In genomic region chr16:3769942-3770341, GRCh38 we compare ENCODE assay signal across 32 cellular contexts.
"Had no signal": no experiment of that assay in that cellular context is flagged by ENCODE, and none has a peak within 500 bp of the region (broad histone marks: within the 10 kb centered on the region; RNA-seq: fewer than 3 reads in every experiment).

No MANE protein-coding gene starts in this region.

- DNase-seq: activated CD4-positive, alpha-beta memory T cell treated with anti-CD3 and anti-CD28 coated beads for 36 hours; activated CD4-positive, alpha-beta T cell treated with anti-CD3 and anti-CD28 coated beads for 36 hours; activated CD4-positive, alpha-beta T cell treated with anti-CD3 and anti-CD28 coated beads, Interleukin-2, amount 10 ng/mL, durations not matched to agents 24 days and 14 days; activated CD4-positive, CD25-positive, alpha-beta regulatory T cell; activated CD4-positive, CD25-positive, alpha-beta regulatory T cell treated with anti-CD3 and anti-CD28 coated beads, Interleukin-2, amount 50 U/mL, for 72 hours; activated CD8-positive, alpha-beta memory T cell treated with anti-CD3 and anti-CD28 coated beads, Interleukin-2, amount 10 ng/mL, durations not matched to agents 7 days and 5 days; activated CD8-positive, alpha-beta memory T cell treated with anti-CD3 and anti-CD28 coated beads, Interleukin-2, amount 50 U/mL, for 4 hours; activated CD8-positive, alpha-beta T cell treated with anti-CD3 and anti-CD28 coated beads, Interleukin-2, amount 10 ng/mL, durations not matched to agents 7 days and 5 days; activated gamma-delta T cell treated with Interleukin-2 at 50 U/mL for 16 hours; activated naive CD4-positive, alpha-beta T cell treated with Interleukin-2 at 50 U/mL for 16 hours; activated naive CD8-positive, alpha-beta T cell treated with anti-CD3 and anti-CD28 coated beads for 36 hours; activated naive CD8-positive, alpha-beta T cell treated with anti-CD3 and anti-CD28 coated beads, Interleukin-2, amount 50 U/mL, for 24 hours; activated T-cell treated with anti-CD3 and anti-CD28 coated beads, Interleukin-2, amount 50 U/mL, for 1 hour; activated T-cell treated with anti-CD3 and anti-CD28 coated beads, Interleukin-2, amount 50 U/mL, for 48 hours; amygdala; aorta; central memory CD4-positive, alpha-beta T cell; cerebellar nuclear complex; effector memory CD4-positive, alpha-beta T cell; erythroblast; foreskin keratinocyte; gastrocnemius medialis; SW 1271; T-cell; T1000 had no signal

- H3K4me3 Mint-ChIP-seq: activated CD4-positive, alpha-beta memory T cell treated with anti-CD3 and anti-CD28 coated beads for 36 hours; activated CD4-positive, alpha-beta T cell treated with anti-CD3 and anti-CD28 coated beads for 36 hours; activated CD4-positive, alpha-beta T cell treated with anti-CD3 and anti-CD28 coated beads, Interleukin-2, amount 10 ng/mL, durations not matched to agents 24 days and 14 days; activated CD8-positive, alpha-beta memory T cell treated with anti-CD3 and anti-CD28 coated beads, Interleukin-2, amount 10 ng/mL, durations not matched to agents 7 days and 5 days; activated CD8-positive, alpha-beta T cell treated with anti-CD3 and anti-CD28 coated beads, Interleukin-2, amount 10 ng/mL, durations not matched to agents 7 days and 5 days; activated naive CD4-positive, alpha-beta T cell treated with anti-CD3 and anti-CD28 coated beads, Interleukin-2, amount 50 U/mL, for 24 hours; activated naive CD8-positive, alpha-beta T cell treated with anti-CD3 and anti-CD28 coated beads for 36 hours; activated naive CD8-positive, alpha-beta T cell treated with anti-CD3 and anti-CD28 coated beads, Interleukin-2, amount 50 U/mL, for 24 hours; activated T-helper 1 cell treated with anti-CD3 and anti-CD28 coated beads, Interleukin-12 subunit alpha, Interleukin-12 subunit beta, Interleukin-2, Interleukin-4 antibody, amounts not matched to agents 30 ng/mL and 10 ng/mL and 1 ng/mL, durations not matched to agents 14 hours and 24 hours and 36 hours; brain; dendritic cell treated with granulocyte-macrophage colony-stimulating factor and Interleukin-4, amounts not matched to agents 40 ng/mL and 50 ng/mL, for 4 days; T-cell; T-helper 1 cell treated with Interleukin-12 subunit alpha and Interleukin-12 subunit beta and Interleukin-4 antibody, amounts not matched to agents 30 μg/mL and 1 μg/mL, for 36 hours; T-helper 2 cell treated with Interferon-gamma antibody and Interleukin-4, amounts not matched to agents 5 μg/mL and 100 μg/mL, for 36 hours had no signal

- H3K27me3 Mint-ChIP-seq: activated CD4-positive, alpha-beta memory T cell treated with anti-CD3 and anti-CD28 coated beads for 36 hours; activated CD4-positive, alpha-beta T cell treated with anti-CD3 and anti-CD28 coated beads for 36 hours; activated CD4-positive, alpha-beta T cell treated with anti-CD3 and anti-CD28 coated beads, Interleukin-2, amount 10 ng/mL, durations not matched to agents 24 days and 14 days; activated CD8-positive, alpha-beta memory T cell treated with anti-CD3 and anti-CD28 coated beads, Interleukin-2, amount 10 ng/mL, durations not matched to agents 7 days and 5 days; activated naive CD4-positive, alpha-beta T cell treated with anti-CD3 and anti-CD28 coated beads, Interleukin-2, amount 50 U/mL, for 24 hours; activated naive CD8-positive, alpha-beta T cell treated with anti-CD3 and anti-CD28 coated beads for 36 hours; activated naive CD8-positive, alpha-beta T cell treated with anti-CD3 and anti-CD28 coated beads, Interleukin-2, amount 50 U/mL, for 24 hours; brain; dendritic cell treated with granulocyte-macrophage colony-stimulating factor and Interleukin-4, amounts not matched to agents 40 ng/mL and 50 ng/mL, for 4 days; T-cell had no signal

- H3K4me1 Mint-ChIP-seq: activated CD4-positive, alpha-beta T cell treated with anti-CD3 and anti-CD28 coated beads for 36 hours; activated CD4-positive, alpha-beta T cell treated with anti-CD3 and anti-CD28 coated beads, Interleukin-2, amount 10 ng/mL, durations not matched to agents 24 days and 14 days; activated naive CD4-positive, alpha-beta T cell treated with anti-CD3 and anti-CD28 coated beads, Interleukin-2, amount 50 U/mL, for 24 hours; activated naive CD8-positive, alpha-beta T cell treated with anti-CD3 and anti-CD28 coated beads for 36 hours had no signal

- H3K27ac Mint-ChIP-seq: activated CD4-positive, alpha-beta memory T cell treated with anti-CD3 and anti-CD28 coated beads for 36 hours; activated CD4-positive, alpha-beta T cell treated with anti-CD3 and anti-CD28 coated beads for 36 hours; activated CD4-positive, alpha-beta T cell treated with anti-CD3 and anti-CD28 coated beads, Interleukin-2, amount 10 ng/mL, durations not matched to agents 24 days and 14 days; activated CD8-positive, alpha-beta memory T cell treated with anti-CD3 and anti-CD28 coated beads, Interleukin-2, amount 10 ng/mL, durations not matched to agents 7 days and 5 days; activated CD8-positive, alpha-beta T cell treated with anti-CD3 and anti-CD28 coated beads, Interleukin-2, amount 10 ng/mL, durations not matched to agents 7 days and 5 days; activated naive CD8-positive, alpha-beta T cell treated with anti-CD3 and anti-CD28 coated beads for 36 hours; activated naive CD8-positive, alpha-beta T cell treated with anti-CD3 and anti-CD28 coated beads, Interleukin-2, amount 50 U/mL, for 24 hours; activated T-helper 1 cell treated with anti-CD3 and anti-CD28 coated beads, Interleukin-12 subunit alpha, Interleukin-12 subunit beta, Interleukin-2, Interleukin-4 antibody, amounts not matched to agents 30 ng/mL and 10 ng/mL and 1 ng/mL, durations not matched to agents 14 hours and 24 hours and 36 hours; activated T-helper 2 cell treated with anti-CD3 and anti-CD28 coated beads, Interferon-gamma antibody, Interleukin-2, Interleukin-4, amounts not matched to agents 10 μg/mL and 5 μg/mL and 100 μg/mL, durations not matched to agents 14 hours and 24 hours and 36 hours; dendritic cell treated with granulocyte-macrophage colony-stimulating factor and Interleukin-4, amounts not matched to agents 40 ng/mL and 50 ng/mL, for 4 days; T-helper 1 cell treated with Interleukin-12 subunit alpha and Interleukin-12 subunit beta and Interleukin-4 antibody, amounts not matched to agents 30 μg/mL and 1 μg/mL, for 36 hours; T-helper 2 cell treated with Interferon-gamma antibody and Interleukin-4, amounts not matched to agents 5 μg/mL and 100 μg/mL, for 36 hours had no signal

- H3K9me3 Mint-ChIP-seq: activated CD4-positive, alpha-beta memory T cell treated with anti-CD3 and anti-CD28 coated beads for 36 hours; activated CD4-positive, alpha-beta T cell treated with anti-CD3 and anti-CD28 coated beads, Interleukin-2, amount 10 ng/mL, durations not matched to agents 24 days and 14 days; activated naive CD4-positive, alpha-beta T cell treated with anti-CD3 and anti-CD28 coated beads, Interleukin-2, amount 50 U/mL, for 24 hours; activated naive CD8-positive, alpha-beta T cell treated with anti-CD3 and anti-CD28 coated beads for 36 hours; activated naive CD8-positive, alpha-beta T cell treated with anti-CD3 and anti-CD28 coated beads, Interleukin-2, amount 50 U/mL, for 24 hours; activated T-helper 1 cell treated with anti-CD3 and anti-CD28 coated beads, Interleukin-12 subunit alpha, Interleukin-12 subunit beta, Interleukin-2, Interleukin-4 antibody, amounts not matched to agents 30 ng/mL and 10 ng/mL and 1 ng/mL, durations not matched to agents 14 hours and 24 hours and 36 hours; activated T-helper 2 cell treated with anti-CD3 and anti-CD28 coated beads, Interferon-gamma antibody, Interleukin-2, Interleukin-4, amounts not matched to agents 10 μg/mL and 5 μg/mL and 100 μg/mL, durations not matched to agents 14 hours and 24 hours and 36 hours; brain; dendritic cell treated with granulocyte-macrophage colony-stimulating factor and Interleukin-4, amounts not matched to agents 40 ng/mL and 50 ng/mL, for 4 days; T-cell; T-helper 1 cell treated with Interleukin-12 subunit alpha and Interleukin-12 subunit beta and Interleukin-4 antibody, amounts not matched to agents 30 μg/mL and 1 μg/mL, for 36 hours; T-helper 2 cell treated with Interferon-gamma antibody and Interleukin-4, amounts not matched to agents 5 μg/mL and 100 μg/mL, for 36 hours had no signal

- ATAC-seq: activated CD4-positive, alpha-beta T cell treated with anti-CD3 and anti-CD28 coated beads for 36 hours; activated CD8-positive, alpha-beta memory T cell treated with anti-CD3 and anti-CD28 coated beads, Interleukin-2, amount 10 ng/mL, durations not matched to agents 7 days and 5 days; activated CD8-positive, alpha-beta T cell treated with anti-CD3 and anti-CD28 coated beads, Interleukin-2, amount 10 ng/mL, durations not matched to agents 7 days and 5 days; activated naive CD8-positive, alpha-beta T cell treated with anti-CD3 and anti-CD28 coated beads, Interleukin-2, amount 50 U/mL, for 24 hours; foreskin keratinocyte; gastrocnemius medialis; T-cell had no signal
